8 cellular contexts compared by ENCODE assay signal in the genomic region with DNA sequence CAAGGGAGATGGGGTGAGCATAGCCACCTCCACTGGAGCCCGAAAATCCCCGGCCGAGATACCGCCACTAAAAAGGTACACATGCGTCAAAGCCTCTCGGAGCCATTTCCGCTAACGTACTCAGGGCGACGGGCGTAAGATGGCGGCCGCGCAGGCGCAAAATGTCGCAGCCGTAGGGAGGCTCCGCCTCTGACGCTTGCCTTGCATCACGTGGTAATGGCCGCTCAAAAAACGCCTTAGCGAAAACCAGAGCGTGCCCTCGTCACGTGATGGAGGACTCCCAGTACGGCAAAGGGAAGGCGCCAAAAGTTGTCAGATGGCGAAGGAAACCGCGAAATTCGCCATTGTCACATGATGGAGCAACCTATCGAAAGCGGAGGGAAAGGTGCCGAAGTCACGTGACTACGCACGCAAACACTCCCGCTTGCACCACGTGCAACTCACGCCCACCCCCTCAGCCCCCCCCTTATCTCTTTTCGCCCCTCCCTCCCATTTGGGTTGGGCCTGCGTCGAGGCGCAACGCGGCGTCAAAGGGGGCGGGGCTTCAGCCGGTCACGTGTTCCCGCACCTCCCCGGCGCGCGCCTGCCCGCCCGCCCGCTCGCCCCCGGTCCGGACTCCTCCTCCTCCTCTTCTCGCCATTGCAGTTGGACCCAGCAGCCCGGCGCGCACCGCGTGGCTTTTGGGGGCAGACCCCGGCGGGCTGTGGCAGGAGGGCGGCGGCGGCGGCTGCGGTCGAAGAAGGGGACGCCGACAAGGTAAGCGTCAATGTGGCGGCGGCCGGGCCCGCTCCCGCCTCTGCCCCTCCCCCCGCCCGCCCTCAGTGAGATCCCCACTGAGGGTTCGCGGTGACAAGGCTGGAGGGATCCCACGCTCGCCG. TPM values are rescaled to one million over a fixed set of nuclear protein-coding genes. Genes with fewer than 3 reads are reported as not detected.
A peak's percentile ranks its signal among the peaks of the same experiment; 100 is the strongest.
DNase-seq lines count a peak whose midpoint lies in the region; ATAC-seq and TF ChIP-seq lines count a peak whose summit lies in the region.

A gene (plus strand): TSS at position 615 of the 878 bp plus-strand sequence. CDS start 16,260 bp downstream, outside the sequence.

- H3K4me3 Mint-ChIP-seq in activated B cell treated with CpG ODN at 0.5 μM for 24 hours = peak within 1 kb of the TSS; percentile 95

- H3K4me1 ChIP-seq in smooth muscle cell (ENCODE audit: low read depth) = peaks cover 24% of the 10 kb centered on the region

- intact Hi-C loops in activated B cell treated with CpG ODN at 0.5 μM for 24 hours (cut with micrococcal nuclease) = loop anchor here (1.0 to 5.0 kb wide), 9 partner anchors 41 to 417 kb away; a partner anchor contains a TSS

- H3K36me3 Mint-ChIP-seq in activated B cell treated with CpG ODN at 0.5 μM for 24 hours (ENCODE audit: low read depth) = peaks cover 31% of the 10 kb centered on the region

- in situ Hi-C loops in GM18951 (cut with MboI; ENCODE audit: low sequenced_read_pairs, unreplicated experiment) = no loop called here

- peak within 1 kb of the TSS; percentile 87 for H3K4me2 ChIP-seq in smooth muscle cell

- peaks cover 47% of the 10 kb centered on the region for H3K79me2 ChIP-seq in smooth muscle cell (ENCODE audit: low read depth)

- TF ChIP-seq POLR2A in GM18951 (IDR thresholded peaks at IDR 0.05; ENCODE audit: extremely low read depth, insufficient read depth, insufficient read length) = peak; percentile 94

- under 1% methylated on average over 48 of the region's 91 CpGs for WGBS in smooth muscle cell (ENCODE audit: low lambda C conversion rate)

- H3F3A ChIP-seq in smooth muscle cell (ENCODE audit: low read depth) = peaks cover 10% of the 10 kb centered on the region

- CTCF ChIA-PET in activated B cell treated with CpG ODN at 0.5 μM for 24 hours (lab: Charles Lee) = interaction anchor here (1.2 kb wide), 1 partner anchor 10 kb away, joined by 7 read pairs; no protein-coding TSS in a partner anchor

- peak within 1 kb of the TSS; percentile 99 for H3K27ac Mint-ChIP-seq in activated B cell treated with CpG ODN at 0.5 μM for 24 hours

- peak within 1 kb of the TSS; percentile 99 for H3K4me3 ChIP-seq in smooth muscle cell

- H3K9me3 ChIP-seq in smooth muscle cell (replicated peaks; ENCODE audit: low read depth) = no peaks in the 10 kb centered on the region

- POLR2A ChIA-PET in activated B cell treated with CpG ODN at 0.5 μM for 24 hours (lab: Charles Lee) = interaction anchor here (0.8 to 3.6 kb wide), 13 partner anchors 8 to 230 kb away, joined by 3 to 32 read pairs (median 4); a partner anchor contains a TSS

- DNase-seq in AG08395 (ENCODE audit: low spot score) = peak; percentile 98
- peak; percentile 100 for DNase-seq in NCI-H345 (lab: John Stamatoyannopoulos, UW)
- DNase-seq in activated B cell treated with CpG ODN at 0.5 μM for 24 hours = peak; percentile 98
- peak; percentile 92 to 100 (median 99) for DNase-seq in caudate nucleus (lab: John Stamatoyannopoulos, UW)
- peak; percentile 93 for DNase-seq in iPS-NIHi7 (ENCODE audit: extremely low spot score)
- peak; percentile 100 for DNase-seq in smooth muscle cell (lab: John Stamatoyannopoulos, UW; ENCODE audit: unreplicated experiment)

- peak within 1 kb of the TSS; percentile 99 for H3K9ac ChIP-seq in smooth muscle cell (ENCODE audit: low read depth)

- H3K4me1 Mint-ChIP-seq in activated B cell treated with CpG ODN at 0.5 μM for 24 hours = peaks cover 49% of the 10 kb centered on the region

- peaks cover 43% of the 10 kb centered on the region for H4K20me1 ChIP-seq in smooth muscle cell (ENCODE audit: low read depth)

- H3K36me3 ChIP-seq in smooth muscle cell (ENCODE audit: low read depth) = no peaks in the 10 kb centered on the region

- H2AFZ ChIP-seq in smooth muscle cell (ENCODE audit: low read depth) = peak within 1 kb of the TSS; percentile 26

- peaks cover 1% of the 10 kb centered on the region for H3K27me3 Mint-ChIP-seq in activated B cell treated with CpG ODN at 0.5 μM for 24 hours

- no peaks in the 10 kb centered on the region for H3K9me3 Mint-ChIP-seq in activated B cell treated with CpG ODN at 0.5 μM for 24 hours

- no peak for TF ChIP-seq CTCF in activated B cell treated with CpG ODN at 0.5 μM for 24 hours (IDR thresholded peaks at IDR 0.05)
- TF ChIP-seq CTCF in smooth muscle cell (IDR thresholded peaks at IDR 0.05; ENCODE audit: borderline replicate concordance, insufficient read depth, poor library complexity, severe bottlenecking) = no peak

- no peaks in the 10 kb centered on the region for H3K27me3 ChIP-seq in smooth muscle cell (ENCODE audit: low read depth)

- ATAC-seq in HG03196 (IDR thresholded peaks at IDR 0.05; ENCODE audit: unreplicated experiment) (peak; percentile 73), activated B cell treated with CpG ODN at 0.5 μM for 24 hours (ENCODE audit: low read depth) (peak; percentile 78)

- H3K27ac ChIP-seq in caudate nucleus (ENCODE audit: low read depth, low read length) (peak within 1 kb of the TSS; percentile 98), smooth muscle cell (ENCODE audit: low read depth) (peak within 1 kb of the TSS; percentile 99)

RNA-seq across cellular contexts. Expression of the gene that starts here (rescaled TPM):
- total RNA-seq in activated B cell treated with CpG ODN at 0.5 μM for 24 hours = 373 and 399 TPM in 2 replicates
- 78.0 and 125 TPM in 2 replicates for total RNA-seq in smooth muscle cell
- polyA plus RNA-seq in smooth muscle cell = 108 and 118 TPM in 2 replicates

Comparison
In these comparisons a context has a peak if more than half of its experiments do, and no peak if none do; other contexts are left out.
1. Peak in every context shown above with its lines: DNase-seq, ATAC-seq, H3K4me3 ChIP-seq and H3K27ac ChIP-seq.